In genomic region chr5:139396691-139397090, GRCh38 we compare ENCODE assay signal across 1 cellular context.
TF ChIP-seq lines count a peak whose summit lies in the region.

No MANE protein-coding gene starts in this region.

TF ChIP-seq in K562, 482 proteins besides CTCF, POLR2A, EP300 and RAD21:
- TF ChIP-seq YY1 (IDR thresholded peaks at IDR 0.05; ENCODE audit: borderline replicate concordance in 1 of 3, control insufficient read depth in 1 of 3, extremely low read depth in 1 of 3, insufficient read depth in 3 of 3, insufficient read length in 1 of 3, insufficient replicate concordance in 2 of 3, low read depth in 1 of 3, low read length in 2 of 3) (peak in 2 of 3 experiments; percentile 42 to 61), TAF1 (IDR thresholded peaks at IDR 0.05; ENCODE audit: control insufficient read depth, extremely low read depth, insufficient read depth, low read length, severe bottlenecking) (no peak), PHF8 (IDR thresholded peaks at IDR 0.05; ENCODE audit: borderline replicate concordance, low read length) (no peak), ZNF511 (CRISPR knock-in tag; IDR thresholded peaks at IDR 0.05) (no peak), HMG20A (CRISPR knock-in tag; conservative IDR thresholded peaks at IDR 0.05) (no peak), GTF2E2 (tag; IDR thresholded peaks at IDR 0.05) (no peak), TGIF2 (CRISPR knock-in tag; IDR thresholded peaks at IDR 0.05) (no peak), ZNF121 (CRISPR knock-in tag; conservative IDR thresholded peaks at IDR 0.05) (no peak)
